ENCODE assay signal across 9 cellular contexts in genomic region chr16:1964046-1964505, GRCh38. TPM values are rescaled to one million over a fixed set of nuclear protein-coding genes. Genes with fewer than 3 reads are reported as not detected.
A peak's percentile ranks its signal among the peaks of the same experiment; 100 is the strongest.
DNase-seq lines count a peak whose midpoint lies in the region; ATAC-seq, FAIRE-seq and TF ChIP-seq lines count a peak whose summit lies in the region.
"Had no signal": no experiment of that assay in that cellular context is flagged by ENCODE, and none has a peak within 500 bp of the region (broad histone marks: within the 10 kb centered on the region; RNA-seq: fewer than 3 reads in every experiment).

No MANE protein-coding gene starts in this region.

- H3K4me1 ChIP-seq in BLaER1 treated with 17β-estradiol and CSF1 and Interleukin-3, amounts not matched to agents 10 nM and 100 nM = peaks cover 44 to 50% (median 47%) of the 10 kb centered on the region in 10 experiments
- H3K4me1 ChIP-seq in OCI-LY1 (ENCODE audit: insufficient read depth, low read length, severe bottlenecking) (peaks cover 43% of the 10 kb centered on the region), liver (ENCODE audit: control insufficient read depth in 4 of 4, insufficient read depth in 4 of 4, low read length in 3 of 4) (peaks cover 4 to 32% (median 25%) of the 10 kb centered on the region in 4 donors)

- DNase-seq in GM20000 (ENCODE audit: low spot score) = no peak
- no peak for DNase-seq in brain microvascular endothelial cell
- peak in 9 of 49 donors; percentile 50 to 77 (median 62) for DNase-seq in substantia nigra (lab: John Stamatoyannopoulos, UW)
- no peak for DNase-seq in RCC 7860 (ENCODE audit: low spot score)

- H3K27ac ChIP-seq in BLaER1 treated with 17β-estradiol and CSF1 and Interleukin-3, amounts not matched to agents 10 nM and 100 nM = peak overlapping the region; percentile 90 to 99 (median 94)
- H3K27ac ChIP-seq in OCI-LY1 (ENCODE audit: low read depth, low read length, poor library complexity, severe bottlenecking) = peak overlapping the region; percentile 84
- peak overlapping the region; percentile 88 for H3K27ac ChIP-seq in brain microvascular endothelial cell
- H3K27ac ChIP-seq in liver (ENCODE audit: low read depth in 1 of 2, low read length in 2 of 2) = peak overlapping the region; percentile 89 to 93
- peak overlapping the region; percentile 92 for H3K27ac ChIP-seq in substantia nigra (ENCODE audit: low read depth, low read length, poor library complexity, severe bottlenecking)

- peak overlapping the region; percentile 80 to 100 (median 90) for H3K4me3 ChIP-seq in BLaER1 treated with 17β-estradiol and CSF1 and Interleukin-3, amounts not matched to agents 10 nM and 100 nM
- H3K4me3 ChIP-seq in OCI-LY1 (ENCODE audit: low read depth, low read length, poor library complexity, severe bottlenecking) = peak overlapping the region; percentile 97
- peak overlapping the region; percentile 93 for H3K4me3 ChIP-seq in brain microvascular endothelial cell (ENCODE audit: low read depth, low read length)
- H3K4me3 ChIP-seq in liver (ENCODE audit: low read depth in 1 of 3, low read length in 3 of 3) = peak overlapping the region; percentile 66 to 82 (median 77)

- TF ChIP-seq CTCF in GM20000 (IDR thresholded peaks at IDR 0.05; ENCODE audit: extremely low read depth, missing control alignments) = peak; percentile 35
- TF ChIP-seq CTCF in OCI-LY1 (IDR thresholded peaks at IDR 0.05; ENCODE audit: low read length) = peak; percentile 29
- peak; percentile 3 for TF ChIP-seq CTCF in brain microvascular endothelial cell (IDR thresholded peaks at IDR 0.05; ENCODE audit: low read depth, low read length, missing control alignments)
- TF ChIP-seq CTCF in liver (IDR thresholded peaks at IDR 0.05; ENCODE audit: low read depth, low read length, missing input control) = no peak

- H3K36me3 ChIP-seq in BLaER1 treated with 17β-estradiol and CSF1 and Interleukin-3, amounts not matched to agents 10 nM and 100 nM = peaks cover 21 to 48% (median 32%) of the 10 kb centered on the region in 11 experiments
- H3K36me3 ChIP-seq in OCI-LY1 (ENCODE audit: insufficient read depth, low read length) (peaks cover 35% of the 10 kb centered on the region), brain microvascular endothelial cell (replicated peaks) (peaks cover 32% of the 10 kb centered on the region), liver (ENCODE audit: control insufficient read depth in 4 of 4, insufficient read depth in 3 of 4, low read depth in 1 of 4, low read length in 3 of 4) (peaks cover 0 to 26% (median 7%) of the 10 kb centered on the region in 4 donors)

- FAIRE-seq in RCC 7860 (lab: Jason Lieb, UNC) = no peak

- no peaks in the 10 kb centered on the region for H3K9me2 ChIP-seq in OCI-LY1 (ENCODE audit: low read depth, low read length)

- H3K9ac ChIP-seq in BLaER1 treated with 17β-estradiol and CSF1 and Interleukin-3, amounts not matched to agents 10 nM and 100 nM = peak overlapping the region; percentile 93 to 100 (median 97)
- H3K9ac ChIP-seq in OCI-LY1 (ENCODE audit: low read length) (peak overlapping the region; percentile 99), liver (ENCODE audit: low read depth in 1 of 2, low read length in 2 of 2) (peak overlapping the region; percentile 58 to 73)

- H2AFZ ChIP-seq in OCI-LY1 (ENCODE audit: low read length) = no peak overlapping the region

- peaks cover 21% of the 10 kb centered on the region for H3K79me2 ChIP-seq in OCI-LY1 (ENCODE audit: insufficient read depth, low read length)

- peak overlapping the region; percentile 79 to 97 (median 96) for H3K4me2 ChIP-seq in BLaER1 treated with 17β-estradiol and CSF1 and Interleukin-3, amounts not matched to agents 10 nM and 100 nM
- H3K4me2 ChIP-seq in OCI-LY1 (ENCODE audit: low read length) = peak overlapping the region; percentile 97

- no peak for TF ChIP-seq RAD21 in liver (IDR thresholded peaks at IDR 0.05)

- in situ Hi-C loops in brain microvascular endothelial cell (cut with HindIII; ENCODE audit: low pct_ligation_motif_present, low sequenced_read_pairs) = no loop called here

- H3K9me3 ChIP-seq in BLaER1 treated with 17β-estradiol and CSF1 and Interleukin-3, amounts not matched to agents 10 nM and 100 nM (replicated peaks in 1 of 11) = no peaks in the 10 kb centered on the region; a peak in 1 of 22 replicates
- H3K9me3 ChIP-seq in OCI-LY1 (ENCODE audit: low read length) = no peaks in the 10 kb centered on the region
- no peaks in the 10 kb centered on the region for H3K9me3 ChIP-seq in liver (ENCODE audit: control insufficient read depth in 4 of 4, low read length in 3 of 4)

- H4K20me1 ChIP-seq in BLaER1 treated with 17β-estradiol and CSF1 and Interleukin-3, amounts not matched to agents 10 nM and 100 nM = peaks cover 32 to 60% (median 44%) of the 10 kb centered on the region in 11 experiments
- H4K20me1 ChIP-seq in OCI-LY1 (ENCODE audit: insufficient read depth, low read length) = no peaks in the 10 kb centered on the region

- H3F3A ChIP-seq in OCI-LY1 (ENCODE audit: insufficient read depth, low read length) = peaks cover 16% of the 10 kb centered on the region

- WGBS in liver = 13% methylated on average over 33 of the region's 33 CpGs

- no peak for ATAC-seq in HG03095 (IDR thresholded peaks at IDR 0.05; ENCODE audit: unreplicated experiment)

- H3K27me3 ChIP-seq in BLaER1 treated with 17β-estradiol and CSF1 and Interleukin-3, amounts not matched to agents 10 nM and 100 nM = no peaks in the 10 kb centered on the region
- H3K27me3 ChIP-seq in OCI-LY1 (ENCODE audit: insufficient read depth, low read length) (no peaks in the 10 kb centered on the region), brain microvascular endothelial cell (replicated peaks) (no peaks in the 10 kb centered on the region), liver (ENCODE audit: control insufficient read depth in 4 of 4, insufficient read depth in 4 of 4, low read length in 3 of 4) (no peaks in the 10 kb centered on the region)

TF ChIP-seq in liver, 16 proteins besides CTCF, POLR2A, EP300 and RAD21:
- no peak for TF ChIP-seq RXRA (IDR thresholded peaks at IDR 0.05)

RNA-seq across cellular contexts. Expression of gene RPS2, which starts 0.6 kb away (rescaled TPM):
- 1,000 to 10,000 TPM in 1 of 2 donors, 100 to 1,000 TPM in 1; 621 to 1,440 TPM for total RNA-seq in liver
- polyA plus RNA-seq in liver = 1,000 to 10,000 TPM in 1 of 2 donors, 100 to 1,000 TPM in 1; 524 to 1,259 TPM

RNA-seq across cellular contexts. Expression of gene RNF151, which starts 2.6 kb away (rescaled TPM):
- total RNA-seq in liver = not detected
- polyA plus RNA-seq in liver = not detected
- total RNA-seq: NCI-H460 had no signal

RNA-seq across cellular contexts. Expression of gene NDUFB10, which starts 4.7 kb away (rescaled TPM):
- 100 to 1,000 TPM in 1 of 2 donors, 10 to 100 TPM in 1; 93.9 to 110 TPM for total RNA-seq in liver
- 100 to 1,000 TPM; 156 to 195 TPM for polyA plus RNA-seq in liver

RNA-seq across cellular contexts. Expression of gene TBL3, which starts 7.8 kb away (rescaled TPM):
- total RNA-seq in liver = 10 to 100 TPM; 12.5 to 13.9 TPM
- 10 to 100 TPM; 14.5 to 24.3 TPM for polyA plus RNA-seq in liver

RNA-seq across cellular contexts. Expression of gene RPL3L, which starts 9.6 kb away (rescaled TPM):
- total RNA-seq in liver = not detected
- under 1 TPM in 1 of 2 donors, not detected in 1; 0.14 TPM for polyA plus RNA-seq in liver
- total RNA-seq: NCI-H460 had no signal
